In genomic region chr11:5610446-5610845, GRCh38 we compare ENCODE assay signal across 1 cellular context.
TF ChIP-seq lines count a peak whose summit lies in the region.

No MANE protein-coding gene starts in this region.

TF ChIP-seq in HepG2, 621 proteins besides CTCF, POLR2A, EP300 and RAD21:
- TF ChIP-seq ZNF318 (CRISPR knock-in tag; IDR thresholded peaks at IDR 0.05) (no peak), ZNF660 (CRISPR knock-in tag; IDR thresholded peaks at IDR 0.05; ENCODE audit: borderline replicate concordance, low read depth) (no peak)
- TF ChIP-seq, protein P1, sequence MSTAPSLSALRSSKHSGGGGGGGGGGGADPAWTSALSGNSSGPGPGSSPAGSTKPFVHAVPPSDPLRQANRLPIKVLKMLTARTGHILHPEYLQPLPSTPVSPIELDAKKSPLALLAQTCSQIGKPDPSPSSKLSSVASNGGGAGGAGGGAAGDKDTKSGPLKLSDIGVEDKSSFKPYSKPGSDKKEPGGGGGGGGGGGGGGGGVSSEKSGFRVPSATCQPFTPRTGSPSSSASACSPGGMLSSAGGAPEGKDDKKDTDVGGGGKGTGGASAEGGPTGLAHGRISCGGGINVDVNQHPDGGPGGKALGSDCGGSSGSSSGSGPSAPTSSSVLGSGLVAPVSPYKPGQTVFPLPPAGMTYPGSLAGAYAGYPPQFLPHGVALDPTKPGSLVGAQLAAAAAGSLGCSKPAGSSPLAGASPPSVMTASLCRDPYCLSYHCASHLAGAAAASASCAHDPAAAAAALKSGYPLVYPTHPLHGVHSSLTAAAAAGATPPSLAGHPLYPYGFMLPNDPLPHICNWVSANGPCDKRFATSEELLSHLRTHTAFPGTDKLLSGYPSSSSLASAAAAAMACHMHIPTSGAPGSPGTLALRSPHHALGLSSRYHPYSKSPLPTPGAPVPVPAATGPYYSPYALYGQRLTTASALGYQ (CRISPR knock-in tag; IDR thresholded peaks at IDR 0.05): no peak
